8 cellular contexts compared by ENCODE assay signal in the genomic region with DNA sequence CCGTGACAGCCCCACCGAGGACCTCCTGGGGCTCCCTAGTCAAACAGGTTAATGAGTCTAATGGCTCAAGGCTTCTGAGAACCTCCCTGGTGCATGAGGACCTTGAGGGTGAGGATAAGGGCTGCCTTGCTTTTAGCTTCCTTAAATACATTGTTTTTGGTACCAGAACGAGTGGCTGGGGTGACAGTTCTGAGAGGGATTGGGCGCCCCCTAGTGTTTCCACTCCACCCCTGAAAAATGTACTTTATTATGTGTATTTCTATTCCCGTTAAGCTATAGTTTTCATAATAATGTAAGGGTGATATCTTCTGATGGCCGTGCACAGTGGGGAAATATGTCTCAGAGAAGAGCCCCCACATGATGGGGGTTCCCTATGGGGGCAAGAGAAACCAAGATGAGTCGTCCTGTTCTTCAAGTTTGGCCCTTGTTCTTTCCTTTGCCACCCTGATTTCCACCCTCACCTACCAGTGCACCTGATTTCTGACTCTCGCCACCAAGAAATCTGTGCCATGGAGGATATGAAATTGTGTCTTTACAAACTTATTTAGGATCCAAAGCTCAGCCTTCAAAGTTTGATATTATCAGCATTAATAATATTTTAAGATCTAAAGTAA. TPM values are rescaled to one million over a fixed set of nuclear protein-coding genes. Genes with fewer than 3 reads are reported as not detected.
DNase-seq lines count a peak whose midpoint lies in the region.

No MANE protein-coding gene starts in this region.

- H3K9me3 Mint-ChIP-seq in activated CD4-positive, alpha-beta memory T cell treated with anti-CD3 and anti-CD28 coated beads for 36 hours: no peaks in the 10 kb centered on the region

- DNase-seq in AG08395 (ENCODE audit: low spot score): peak; percentile 81
- peak; percentile 2 for DNase-seq in GOT3 (lab: John Stamatoyannopoulos, UW)
- DNase-seq in NCI-H82 (lab: John Stamatoyannopoulos, UW): peak; percentile 82
- DNase-seq in activated CD4-positive, alpha-beta memory T cell treated with anti-CD3 and anti-CD28 coated beads for 36 hours: peak; percentile 81
- DNase-seq in effector CD8-positive, alpha-beta T cell (lab: John Stamatoyannopoulos, UW): peak; percentile 44
- peak; percentile 69 for DNase-seq in mucosa of gallbladder (ENCODE audit: low spot score)
- DNase-seq in stimulated activated CD8-positive, alpha-beta memory T cell treated with anti-CD3 and anti-CD28 coated beads, Interleukin-4, amount 100 ng/mL, for 48 hours: peak; percentile 86
- no peak for DNase-seq in mesenteric fat pad (ENCODE audit: low spot score)

- peaks cover 1% of the 10 kb centered on the region for H3K36me3 Mint-ChIP-seq in activated CD4-positive, alpha-beta memory T cell treated with anti-CD3 and anti-CD28 coated beads for 36 hours

- H3K27me3 Mint-ChIP-seq in activated CD4-positive, alpha-beta memory T cell treated with anti-CD3 and anti-CD28 coated beads for 36 hours: no peaks in the 10 kb centered on the region

- H3K27ac Mint-ChIP-seq in activated CD4-positive, alpha-beta memory T cell treated with anti-CD3 and anti-CD28 coated beads for 36 hours: no peak overlapping the region

- POLR2A ChIA-PET in activated CD4-positive, alpha-beta memory T cell treated with anti-CD3 and anti-CD28 coated beads for 36 hours (lab: Charles Lee): interaction anchor here (0.5 to 1.7 kb wide), 6 partner anchors 24 to 784 kb away, joined by 3 to 8 read pairs (median 4); a partner anchor contains a TSS

- no peak overlapping the region for H3K4me3 Mint-ChIP-seq in activated CD4-positive, alpha-beta memory T cell treated with anti-CD3 and anti-CD28 coated beads for 36 hours

- no peaks in the 10 kb centered on the region for H3K4me1 Mint-ChIP-seq in activated CD4-positive, alpha-beta memory T cell treated with anti-CD3 and anti-CD28 coated beads for 36 hours (ENCODE audit: low read depth)

- intact Hi-C loops in activated CD4-positive, alpha-beta memory T cell treated with anti-CD3 and anti-CD28 coated beads for 36 hours (cut with micrococcal nuclease): loop anchor here (1.0 kb wide), 2 partner anchors 77 to 110 kb away; a partner anchor contains a TSS

- CTCF ChIA-PET in activated CD4-positive, alpha-beta memory T cell treated with anti-CD3 and anti-CD28 coated beads for 36 hours (lab: Charles Lee): interaction anchor here (0.5 to 5.8 kb wide), 59 partner anchors 9 to 432 kb away, joined by 3 to 529 read pairs (median 6); a partner anchor contains a TSS

RNA-seq across cellular contexts. Expression of a gene that starts 14.5 kb away (rescaled TPM):
- total RNA-seq in activated CD4-positive, alpha-beta memory T cell treated with anti-CD3 and anti-CD28 coated beads for 36 hours: under 1 TPM in 1 of 2 experiments, not detected in 1; 0.05 TPM
- 0.32 TPM for total RNA-seq in mucosa of gallbladder
- 0.55 TPM for total RNA-seq in mesenteric fat pad
